ENCODE assay signal across 16 cellular contexts in genomic region chr9:136610426-136610825, GRCh38. TPM values are rescaled to one million over a fixed set of nuclear protein-coding genes. Genes with fewer than 3 reads are reported as not detected.
DNase-seq lines count a peak whose midpoint lies in the region; ATAC-seq, FAIRE-seq and TF ChIP-seq lines count a peak whose summit lies in the region.
"Had no signal": no experiment of that assay in that cellular context is flagged by ENCODE, and none has a peak within 500 bp of the region (broad histone marks: within the 10 kb centered on the region; RNA-seq: fewer than 3 reads in every experiment).

No MANE protein-coding gene starts in this region.

- H3K23ac ChIP-seq in H1 (ENCODE audit: insufficient read length), result no peak overlapping the region

- no peak overlapping the region for H2BK120ac ChIP-seq in H1 (replicated peaks; ENCODE audit: low read depth, low read length)

- H3K36me3 ChIP-seq in BLaER1, result no peaks in the 10 kb centered on the region
- H3K36me3 ChIP-seq in HEK293 (ENCODE audit: control insufficient read depth in 2 of 2, insufficient read depth in 1 of 2, low read length in 2 of 2), result no peaks in the 10 kb centered on the region
- no peaks in the 10 kb centered on the region for H3K36me3 ChIP-seq in H1 (ENCODE audit: control insufficient read depth in 2 of 4, insufficient read depth in 4 of 4, low read length in 3 of 4)

- no peak overlapping the region for H3K14ac ChIP-seq in H1 (ENCODE audit: insufficient read length)

- H4K91ac ChIP-seq in H1 (replicated peaks; ENCODE audit: insufficient read length, low read length), result no peak overlapping the region

- H3K4me1 Mint-ChIP-seq in neural crest cell, result peaks cover 23% of the 10 kb centered on the region
- no peaks in the 10 kb centered on the region for H3K4me1 Mint-ChIP-seq in activated T-cell treated with anti-CD3 and anti-CD28 coated beads, Interleukin-2, amount 50 U/mL, for 72 hours (ENCODE audit: low read depth)

- no peak for TF ChIP-seq CTCF in HEK293 (tag by site-specific recombination; IDR thresholded peaks at IDR 0.05)
- no peak for TF ChIP-seq CTCF in H1 (IDR thresholded peaks at IDR 0.05; ENCODE audit: control extremely low read depth in 1 of 3, insufficient read depth in 1 of 3, low read depth in 1 of 3, low read length in 3 of 3)
- no peak for TF ChIP-seq CTCF in neural crest cell (conservative IDR thresholded peaks at IDR 0.05)

- H2AK5ac ChIP-seq in H1 (ENCODE audit: low read depth, low read length), result no peak overlapping the region

- H3K36me3 Mint-ChIP-seq in neural crest cell (ENCODE audit: low read depth), result no peaks in the 10 kb centered on the region
- H3K36me3 Mint-ChIP-seq in activated T-cell treated with anti-CD3 and anti-CD28 coated beads, Interleukin-2, amount 50 U/mL, for 72 hours (ENCODE audit: insufficient read depth in 2 of 2), result no peaks in the 10 kb centered on the region

- H3K27me3 ChIP-seq in BLaER1 (no peaks in the 10 kb centered on the region), H1 (replicated peaks in 1 of 4; ENCODE audit: control insufficient read depth in 3 of 4, extremely low read depth in 1 of 4, insufficient read depth in 3 of 4, low read length in 3 of 4) (0 out of 7 replicates have a peak, but pooled peaks cover 0 to 2% (median 0%) of the 10 kb centered on the region in 4 experiments)

- H3K27ac ChIP-seq in BLaER1 (no peak overlapping the region), HEK293 (ENCODE audit: extremely low read depth, low read depth, low read length) (no peak overlapping the region), H1 (ENCODE audit: low read depth, low read length) (no peak overlapping the region)
- H3K27ac ChIP-seq: A549 had no signal

- no peaks in the 10 kb centered on the region for H3K79me2 ChIP-seq in H1 (ENCODE audit: control insufficient read depth in 1 of 2, insufficient read depth in 2 of 2, low read length in 2 of 2)

- H2BK15ac ChIP-seq in H1 (ENCODE audit: low read length), result peak overlapping the region; percentile 95; the same call in 1 of the 2 replicates

- H3K79me1 ChIP-seq in H1 (ENCODE audit: low read depth, low read length), result no peaks in the 10 kb centered on the region

- no peak for TF ChIP-seq POLR2A in H1 (IDR thresholded peaks at IDR 0.05; ENCODE audit: control extremely low read depth in 1 of 2, low read depth in 2 of 2, low read length in 2 of 2)

- no peak for ATAC-seq in HG02981 (IDR thresholded peaks at IDR 0.05; ENCODE audit: unreplicated experiment)
- no peak for ATAC-seq in activated T-cell treated with anti-CD3 and anti-CD28 coated beads, Interleukin-2, amount 50 U/mL, for 72 hours (replicated peaks in 1 of 2)
- ATAC-seq: Right ventricle myocardium inferior had no signal

- 81% methylated on average over 14 of the region's 14 CpGs; no CpG with 5 or more reads in 1 of the 2 experiments for WGBS in H1 (ENCODE audit: extremely low coverage in 1 of 2, insufficient coverage in 1 of 2, insufficient read length in 1 of 2, insufficient replicate concordance in 2 of 2, low coverage in 1 of 2, low lambda C conversion rate in 2 of 2, missing lambda C conversion rate in 1 of 2), 2 experiments

- H3K4me3 Mint-ChIP-seq in neural crest cell, result no peak overlapping the region
- no peak overlapping the region for H3K4me3 Mint-ChIP-seq in activated T-cell treated with anti-CD3 and anti-CD28 coated beads, Interleukin-2, amount 50 U/mL, for 72 hours
- H3K4me3 Mint-ChIP-seq: H9 had no signal

- no peak overlapping the region for H3K56ac ChIP-seq in H1 (replicated peaks; ENCODE audit: insufficient read length, low read depth, low read length)

- no peaks in the 10 kb centered on the region for H4K20me1 ChIP-seq in BLaER1
- no peaks in the 10 kb centered on the region for H4K20me1 ChIP-seq in H1 (replicated peaks in 1 of 2; ENCODE audit: control insufficient read depth in 1 of 2, insufficient read depth in 2 of 2, low read length in 2 of 2)

- peak overlapping the region; percentile 60; the same call in 1 of the 2 replicates for H2BK12ac ChIP-seq in H1 (ENCODE audit: low read depth, low read length)

- POLR2A ChIA-PET in HEK293 (lab: Yijun Ruan, JAX), result no interaction called here
- POLR2A ChIA-PET in H1 (lab: Charles Lee; ENCODE audit: partially characterized antibody), result interaction anchor here (0.6 to 1.8 kb wide), 5 partner anchors 8 to 89 kb away, joined by 3 to 10 read pairs (median 3); no protein-coding TSS in a partner anchor

- peak overlapping the region; percentile 61 for H3K4me2 ChIP-seq in BLaER1
- no peak overlapping the region for H3K4me2 ChIP-seq in H1 (ENCODE audit: insufficient read depth in 1 of 2, low read depth in 2 of 2, low read length in 2 of 2)
- H3K4me2 ChIP-seq: A549 had no signal

- H3K4me1 ChIP-seq in BLaER1, result peaks cover 63% of the 10 kb centered on the region
- no peaks in the 10 kb centered on the region for H3K4me1 ChIP-seq in HEK293 (ENCODE audit: control insufficient read depth, insufficient read depth, low read length)
- H3K4me1 ChIP-seq in H1 (replicated peaks in 1 of 4; ENCODE audit: control insufficient read depth in 3 of 4, insufficient read depth in 4 of 4, low read length in 3 of 4), result peaks cover 0 to 29% (median 11%) of the 10 kb centered on the region in 4 experiments; a peak in 6 of 7 replicates

- H2BK5ac ChIP-seq in H1 (ENCODE audit: low read depth, low read length), result peak overlapping the region; percentile 90; the same call in 1 of the 2 replicates

- no peak overlapping the region for H3K9ac ChIP-seq in BLaER1
- H3K9ac ChIP-seq in H1 (replicated peaks in 1 of 4; ENCODE audit: extremely low read depth in 1 of 4, low read depth in 3 of 4, low read length in 3 of 4), result no peak overlapping the region

- no peaks in the 10 kb centered on the region for H3K9me3 Mint-ChIP-seq in neural crest cell
- H3K9me3 Mint-ChIP-seq in activated T-cell treated with anti-CD3 and anti-CD28 coated beads, Interleukin-2, amount 50 U/mL, for 72 hours, result no peaks in the 10 kb centered on the region
- H3K9me3 Mint-ChIP-seq: H9 had no signal

- H4K8ac ChIP-seq in H1 (ENCODE audit: extremely low read depth, insufficient read depth, low read length), result peak overlapping the region; percentile 37; the same call in 1 of the 2 replicates

- DNase-seq in H1 (ENCODE audit: low read depth in 1 of 2, low spot score in 2 of 2) (no peak), neural crest cell (ENCODE audit: low read depth, low spot score) (no peak), retina (no peak), superior temporal gyrus (ENCODE audit: extremely low spot score) (no peak)
- DNase-seq in activated T-cell treated with anti-CD3 and anti-CD28 coated beads, Interleukin-2, amount 50 U/mL, for 72 hours, result no peak
- DNase-seq: H9, NCI-H1417 treated with DMSO at 0.1 percent for 48 hours, NCI-H1930, NCI-H446 treated with DMSO at 0.1 percent for 48 hours, NCI-H748 treated with DMSO at 0.1 percent for 48 hours had no signal

- TF ChIP-seq RAD21 in H1 (IDR thresholded peaks at IDR 0.05 in 1 of 2, conservative IDR thresholded peaks at IDR 0.05 in 1 of 2; ENCODE audit: low read depth in 2 of 2, low read length in 2 of 2), result no peak

- no peaks in the 10 kb centered on the region for H3K23me2 ChIP-seq in H1 (ENCODE audit: low read depth, low read length)

- CTCF ChIA-PET in HEK293 (lab: Yijun Ruan, JAX), result no interaction called here
- CTCF ChIA-PET in H1 (lab: Charles Lee; ENCODE audit: partially characterized antibody), result interaction anchor here (0.6 to 2.6 kb wide), 11 partner anchors 9 to 150 kb away, joined by 3 to 13 read pairs (median 4); no protein-coding TSS in a partner anchor

- H3K27me3 Mint-ChIP-seq in neural crest cell (ENCODE audit: low read depth), result no peaks in the 10 kb centered on the region
- peaks cover 6% of the 10 kb centered on the region for H3K27me3 Mint-ChIP-seq in activated T-cell treated with anti-CD3 and anti-CD28 coated beads, Interleukin-2, amount 50 U/mL, for 72 hours (ENCODE audit: low read depth)

- H2BK20ac ChIP-seq in H1 (ENCODE audit: low read length), result no peak overlapping the region

- H3K18ac ChIP-seq in H1 (ENCODE audit: extremely low read depth, low read length), result no peak overlapping the region; the same call in 1 of the 2 replicates

- H3K27ac Mint-ChIP-seq in neural crest cell (ENCODE audit: unreplicated experiment), result peak overlapping the region; percentile 35
- H3K27ac Mint-ChIP-seq in activated T-cell treated with anti-CD3 and anti-CD28 coated beads, Interleukin-2, amount 50 U/mL, for 72 hours, result no peak overlapping the region
- H3K27ac Mint-ChIP-seq: H9 had no signal

- H3K9me3 ChIP-seq in BLaER1, result no peaks in the 10 kb centered on the region
- H3K9me3 ChIP-seq in HEK293 (ENCODE audit: control insufficient read depth, insufficient read depth, low read depth, low read length), result no peaks in the 10 kb centered on the region
- no peaks in the 10 kb centered on the region for H3K9me3 ChIP-seq in H1 (ENCODE audit: insufficient read depth in 2 of 2, low read depth in 1 of 2, low read length in 1 of 2)
- H3K9me3 ChIP-seq: A549 had no signal

- H3K4me3 ChIP-seq in BLaER1 (no peak overlapping the region), HEK293 (ENCODE audit: low read depth, low read length) (no peak overlapping the region), H1 (ENCODE audit: extremely low read depth in 1 of 4, insufficient read depth in 2 of 4, low read depth in 3 of 4, low read length in 4 of 4) (no peak overlapping the region)
- H3K4me3 ChIP-seq: A549 had no signal

- H2AFZ ChIP-seq in H1 (ENCODE audit: low read length), result no peak overlapping the region

- FAIRE-seq in H1 (lab: Jason Lieb, UNC), result no peak
- FAIRE-seq: A549, GM19239 had no signal

- H3K4ac ChIP-seq in H1 (replicated peaks; ENCODE audit: insufficient read length, low read depth, low read length), result no peak overlapping the region

- H4K5ac ChIP-seq in H1 (ENCODE audit: insufficient read length, low read depth, low read length), result no peak overlapping the region

- TF ChIP-seq EP300 in H1 (IDR thresholded peaks at IDR 0.05; ENCODE audit: borderline replicate concordance in 1 of 2, low read depth in 2 of 2, low read length in 2 of 2), result no peak

TF ChIP-seq in HEK293, 187 proteins besides CTCF, POLR2A, EP300 and RAD21 (continues in another document):
- TF ChIP-seq ZNF416 (tag by site-specific recombination; IDR thresholded peaks at IDR 0.05) (no peak), ZNF223 (tag by site-specific recombination; IDR thresholded peaks at IDR 0.05) (no peak)

RNA-seq across cellular contexts. Expression of gene EGFL7, which starts 52.3 kb away (rescaled TPM):
- 37.8 and 39.8 TPM in 2 replicates for total RNA-seq in H1 (2021; fragmentation: NEBNext Ultra II Directional; extraction: Animal tissue kit (Norgen Biotek cat#: 25700))
- 53.4 and 82.5 TPM in 2 replicates for polyA plus RNA-seq in H1 (2011; rRNA removed)
- polyA plus RNA-seq in H1 (2011; cell fraction: cytosol; rRNA removed), result 63.0 TPM
- polyA plus RNA-seq in H1 (2011; cell fraction: nucleus; rRNA removed), result 82.5 TPM
- 17.3 to 46.4 TPM (median 40.7 TPM) in 4 replicates for polyA plus RNA-seq in H1 (2012, experiment 1 of 2)
- polyA plus RNA-seq in H1 (2012, experiment 2 of 2), result 43.2 TPM
- 66.8 TPM for polyA plus RNA-seq in H1 (2013, experiment 1 of 2)
- 68.8 TPM for polyA plus RNA-seq in H1 (2013, experiment 2 of 2)
- polyA minus RNA-seq in H1 (2011; rRNA and poly(A)+ RNA removed), result 7.2 and 9.3 TPM in 2 replicates
- polyA minus RNA-seq in H1 (2011; cell fraction: cytosol; rRNA and poly(A)+ RNA removed), result 30.7 TPM
- 12.8 TPM for polyA minus RNA-seq in H1 (2011; cell fraction: nucleus; rRNA and poly(A)+ RNA removed)
- 14.1 and 16.8 TPM in 2 replicates for total RNA-seq in neural crest cell
- 1 to 10 TPM in 1 of 2 donors, under 1 TPM in 1; 0.93 to 1.1 TPM for total RNA-seq in activated T-cell treated with anti-CD3 and anti-CD28 coated beads, Interleukin-2, amount 50 U/mL, for 72 hours
